In the genomic region with DNA sequence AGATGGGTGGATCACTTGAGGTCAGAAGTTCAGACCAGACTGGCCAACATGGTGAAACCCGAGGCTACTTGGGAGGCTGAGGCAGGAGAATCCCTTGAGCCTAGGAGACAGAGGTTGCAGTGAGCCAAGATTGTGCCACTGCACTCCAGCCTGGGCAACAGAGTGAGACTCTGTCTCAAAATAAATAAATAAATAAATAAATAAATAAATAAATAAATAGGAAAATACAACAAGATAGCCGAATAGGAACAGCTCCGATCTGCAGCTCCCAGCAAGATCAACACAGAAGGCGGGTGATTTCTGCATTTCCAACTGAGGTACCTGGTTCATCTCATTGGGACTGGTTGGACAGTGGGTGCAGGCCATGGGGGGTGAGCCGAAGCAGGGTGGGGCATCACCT, we compare ENCODE assay signal across 5 cellular contexts. TPM values are rescaled to one million over a fixed set of nuclear protein-coding genes. Genes with fewer than 3 reads are reported as not detected.
"Had no signal": no experiment of that assay in that cellular context is flagged by ENCODE, and none has a peak within 500 bp of the region (broad histone marks: within the 10 kb centered on the region; RNA-seq: fewer than 3 reads in every experiment).

No MANE protein-coding gene starts in this region.

RNA-seq across cellular contexts. Expression of gene REC114, which starts 4.5 kb away (rescaled TPM):
- total RNA-seq: H4, H7, HT-29, IMR-90, K562 had no signal
- polyA plus RNA-seq: IMR-90 had no signal
